Comparison of ENCODE assay signal across 8 cellular contexts in genomic region chr15:94231728-94232086, GRCh38. TPM values are rescaled to one million over a fixed set of nuclear protein-coding genes. Genes with fewer than 3 reads are reported as not detected.
A peak's percentile ranks its signal among the peaks of the same experiment; 100 is the strongest.
DNase-seq lines count a peak whose midpoint lies in the region; ATAC-seq and TF ChIP-seq lines count a peak whose summit lies in the region.

No MANE protein-coding gene starts in this region.

- H3K9me3 Mint-ChIP-seq in activated T-cell treated with anti-CD3 and anti-CD28 coated beads, Interleukin-2, amount 50 U/mL, for 4 hours: no peaks in the 10 kb centered on the region
- H3K9me3 Mint-ChIP-seq in neural crest cell: peaks cover 3% of the 10 kb centered on the region

- H3K36me3 ChIP-seq in RWPE2 (ENCODE audit: low read depth) (no peaks in the 10 kb centered on the region), esophagus (ENCODE audit: control insufficient read depth in 2 of 2, insufficient read depth in 2 of 2, low read length in 1 of 2) (no peaks in the 10 kb centered on the region)

- WGBS in esophagus, 2 donors: 3 to 6% methylated on average over 15 of the region's 15 CpGs

- H3K27me3 ChIP-seq in RWPE2 (ENCODE audit: insufficient read depth, poor library complexity, severe bottlenecking): no peaks in the 10 kb centered on the region
- H3K27me3 ChIP-seq in esophagus (ENCODE audit: control insufficient read depth in 1 of 2, insufficient read depth in 2 of 2, low read length in 2 of 2): no peaks in the 10 kb centered on the region

- H3K27me3 Mint-ChIP-seq in activated T-cell treated with anti-CD3 and anti-CD28 coated beads, Interleukin-2, amount 50 U/mL, for 4 hours (ENCODE audit: low read depth): no peaks in the 10 kb centered on the region
- peaks cover 72% of the 10 kb centered on the region for H3K27me3 Mint-ChIP-seq in neural crest cell (ENCODE audit: low read depth)

- no peak overlapping the region for H3K27ac Mint-ChIP-seq in neural crest cell (ENCODE audit: unreplicated experiment)

- H3K27ac ChIP-seq in RWPE2 (ENCODE audit: poor library complexity, severe bottlenecking): peak overlapping the region; percentile 83
- H3K27ac ChIP-seq in esophagus (ENCODE audit: low read depth in 2 of 2, low read length in 1 of 2): peak overlapping the region; percentile 84 to 89

- peaks cover 72% of the 10 kb centered on the region for H3K4me1 Mint-ChIP-seq in activated T-cell treated with anti-CD3 and anti-CD28 coated beads, Interleukin-2, amount 50 U/mL, for 4 hours (ENCODE audit: low read depth)
- peaks cover 14% of the 10 kb centered on the region for H3K4me1 Mint-ChIP-seq in neural crest cell

- peaks cover 1% of the 10 kb centered on the region for H3K36me3 Mint-ChIP-seq in activated T-cell treated with anti-CD3 and anti-CD28 coated beads, Interleukin-2, amount 50 U/mL, for 4 hours (ENCODE audit: insufficient read depth)
- no peaks in the 10 kb centered on the region for H3K36me3 Mint-ChIP-seq in neural crest cell (ENCODE audit: low read depth)

- peaks cover 38% of the 10 kb centered on the region for H3K4me1 ChIP-seq in RWPE2 (ENCODE audit: insufficient read depth, poor library complexity, severe bottlenecking)
- peaks cover 0 to 3% of the 10 kb centered on the region in 2 donors for H3K4me1 ChIP-seq in esophagus (ENCODE audit: control insufficient read depth in 2 of 2, insufficient read depth in 2 of 2, low read length in 1 of 2)

- TF ChIP-seq CTCF in RWPE2 (IDR thresholded peaks at IDR 0.05; ENCODE audit: poor library complexity, severe bottlenecking): peak; percentile 1
- TF ChIP-seq CTCF in neural crest cell (conservative IDR thresholded peaks at IDR 0.05): no peak

- H3K9me3 ChIP-seq in RWPE2 (ENCODE audit: severe bottlenecking) (no peaks in the 10 kb centered on the region), esophagus (ENCODE audit: control insufficient read depth in 2 of 2, insufficient read depth in 1 of 2, low read depth in 1 of 2, low read length in 1 of 2) (no peaks in the 10 kb centered on the region)

- ATAC-seq in activated T-cell treated with anti-CD3 and anti-CD28 coated beads, Interleukin-2, amount 50 U/mL, for 4 hours: peak in 1 of 2 donors; percentile 6
- ATAC-seq in HG03039 (IDR thresholded peaks at IDR 0.05; ENCODE audit: unreplicated experiment): peak; percentile 5
- peak; percentile 43 for ATAC-seq in RWPE2 (ENCODE audit: low read depth)

- DNase-seq in activated T-cell treated with anti-CD3 and anti-CD28 coated beads, Interleukin-2, amount 50 U/mL, for 4 hours: no peak
- DNase-seq in activated T-cell treated with anti-CD3 and anti-CD28 coated beads, Interleukin-2, amount 50 U/mL, for 48 hours: no peak
- DNase-seq in RWPE2 (ENCODE audit: low spot score): no peak
- peak; percentile 1 for DNase-seq in neural crest cell (ENCODE audit: low read depth, low spot score)
- no peak for DNase-seq in A172 (ENCODE audit: low spot score)
- DNase-seq in HuH-7 (ENCODE audit: low spot score): no peak

- H3K4me3 Mint-ChIP-seq in activated T-cell treated with anti-CD3 and anti-CD28 coated beads, Interleukin-2, amount 50 U/mL, for 4 hours: peak overlapping the region; percentile 91
- H3K4me3 Mint-ChIP-seq in neural crest cell: peak overlapping the region; percentile 72

- H3K4me3 ChIP-seq in RWPE2 (ENCODE audit: severe bottlenecking) (peak overlapping the region; percentile 73), esophagus (ENCODE audit: low read depth in 1 of 2, low read length in 2 of 2) (peak overlapping the region; percentile 79 to 82)

RNA-seq across cellular contexts. Expression of gene MCTP2, which starts 0.3 kb away (rescaled TPM):
- 10 to 100 TPM in 2 of 3 donors, 1 to 10 TPM in 1; 9.5 to 18.1 (median 14.2) TPM for total RNA-seq in activated T-cell treated with anti-CD3 and anti-CD28 coated beads, Interleukin-2, amount 50 U/mL, for 4 hours
- polyA plus RNA-seq in esophagus: 1 to 10 TPM; 2.4 to 2.5 TPM
- total RNA-seq in neural crest cell: 0.25 and 0.35 TPM in 2 replicates
- total RNA-seq in A172 (2014; rRNA removed; shearing (Covaris generic)): not detected in 2 replicates
